Comparison of ENCODE assay signal across 12 cellular contexts in the genomic region with DNA sequence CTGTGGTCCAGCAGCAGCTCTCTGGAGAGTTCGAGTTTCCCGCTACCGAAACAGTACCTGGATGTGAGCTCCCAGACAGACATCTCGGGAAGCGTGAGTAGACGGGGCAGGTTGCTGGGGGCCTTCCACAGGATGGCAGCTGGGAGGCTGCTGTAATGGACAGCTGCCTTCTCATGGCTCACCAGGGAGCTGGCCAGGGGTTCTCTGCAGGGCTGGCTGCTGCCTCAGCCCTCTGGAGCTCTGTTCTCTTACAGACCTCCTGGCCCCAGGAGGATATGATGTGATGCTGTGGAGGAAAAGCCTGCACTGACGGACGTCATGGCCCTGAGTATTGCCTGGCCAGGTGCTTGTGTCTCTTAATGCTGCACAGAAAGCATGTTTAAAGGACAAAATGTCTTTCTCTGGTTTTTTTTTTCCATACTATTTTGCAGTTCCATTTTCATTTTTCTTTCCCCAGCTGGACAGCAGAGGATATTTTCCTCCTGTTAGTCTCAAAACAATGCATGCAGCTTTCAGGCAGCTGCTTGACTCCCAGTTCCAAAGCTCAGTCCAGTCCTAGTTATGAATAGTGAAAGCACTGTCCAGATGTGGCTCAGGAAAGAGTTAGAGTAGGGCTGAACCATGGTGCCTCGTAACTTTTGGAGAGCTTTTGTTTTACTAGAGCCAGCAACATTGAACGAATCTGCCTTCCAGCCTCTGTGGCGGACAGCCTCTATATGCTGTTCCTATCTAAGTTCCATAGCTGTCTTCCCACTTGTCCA.
A peak's percentile ranks its signal among the peaks of the same experiment; 100 is the strongest.
DNase-seq lines count a peak whose midpoint lies in the region; ATAC-seq and TF ChIP-seq lines count a peak whose summit lies in the region.
"Had no signal": no experiment of that assay in that cellular context is flagged by ENCODE, and none has a peak within 500 bp of the region (broad histone marks: within the 10 kb centered on the region; RNA-seq: fewer than 3 reads in every experiment).

No MANE protein-coding gene starts in this region.

- no peaks in the 10 kb centered on the region for H3K9me3 Mint-ChIP-seq in brain
- no peaks in the 10 kb centered on the region for H3K9me3 Mint-ChIP-seq in activated T-helper 1 cell treated with anti-CD3 and anti-CD28 coated beads, Interleukin-12 subunit alpha, Interleukin-12 subunit beta, Interleukin-2, Interleukin-4 antibody, amounts not matched to agents 30 ng/mL and 10 ng/mL and 1 ng/mL, durations not matched to agents 14 hours and 24 hours and 36 hours
- H3K9me3 Mint-ChIP-seq in naive thymus-derived CD8-positive, alpha-beta T cell, result no peaks in the 10 kb centered on the region
- H3K9me3 Mint-ChIP-seq: activated T-helper 2 cell treated with anti-CD3 and anti-CD28 coated beads, Interferon-gamma antibody, Interleukin-2, Interleukin-4, amounts not matched to agents 10 μg/mL and 5 μg/mL and 100 μg/mL, durations not matched to agents 14 hours and 24 hours and 36 hours; HFFc6 had no signal

- TF ChIP-seq CTCF in brain (conservative IDR thresholded peaks at IDR 0.05), result no peak

- POLR2A ChIA-PET in naive thymus-derived CD8-positive, alpha-beta T cell (lab: Charles Lee), result no interaction called here

- no peaks in the 10 kb centered on the region for H3K27me3 Mint-ChIP-seq in brain
- peaks cover 29% of the 10 kb centered on the region for H3K27me3 Mint-ChIP-seq in activated T-helper 1 cell treated with anti-CD3 and anti-CD28 coated beads, Interleukin-12 subunit alpha, Interleukin-12 subunit beta, Interleukin-2, Interleukin-4 antibody, amounts not matched to agents 30 ng/mL and 10 ng/mL and 1 ng/mL, durations not matched to agents 14 hours and 24 hours and 36 hours (ENCODE audit: insufficient read depth)
- H3K27me3 Mint-ChIP-seq in naive thymus-derived CD8-positive, alpha-beta T cell, result peaks cover 0 to 18% (median 3%) of the 10 kb centered on the region in 5 donors

- ATAC-seq in Right ventricle myocardium inferior (peak; percentile 55), left ventricle myocardium superior (peak; percentile 65)
- ATAC-seq in naive thymus-derived CD8-positive, alpha-beta T cell, result no peak

- peaks cover 27% of the 10 kb centered on the region for H3K4me1 Mint-ChIP-seq in brain
- H3K4me1 Mint-ChIP-seq in activated T-helper 1 cell treated with anti-CD3 and anti-CD28 coated beads, Interleukin-12 subunit alpha, Interleukin-12 subunit beta, Interleukin-2, Interleukin-4 antibody, amounts not matched to agents 30 ng/mL and 10 ng/mL and 1 ng/mL, durations not matched to agents 14 hours and 24 hours and 36 hours (ENCODE audit: low read depth), result peaks cover 22% of the 10 kb centered on the region
- peaks cover 2 to 20% (median 12%) of the 10 kb centered on the region in 4 donors for H3K4me1 Mint-ChIP-seq in naive thymus-derived CD8-positive, alpha-beta T cell

- peak overlapping the region; percentile 44 for H3K27ac ChIP-seq in temporal lobe (ENCODE audit: low read depth, low read length)
- H3K27ac ChIP-seq: transverse colon had no signal

- peaks cover 13% of the 10 kb centered on the region for H3K36me3 Mint-ChIP-seq in brain
- no peaks in the 10 kb centered on the region for H3K36me3 Mint-ChIP-seq in activated T-helper 1 cell treated with anti-CD3 and anti-CD28 coated beads, Interleukin-12 subunit alpha, Interleukin-12 subunit beta, Interleukin-2, Interleukin-4 antibody, amounts not matched to agents 30 ng/mL and 10 ng/mL and 1 ng/mL, durations not matched to agents 14 hours and 24 hours and 36 hours (ENCODE audit: low read depth)
- no peaks in the 10 kb centered on the region for H3K36me3 Mint-ChIP-seq in naive thymus-derived CD8-positive, alpha-beta T cell

- peak overlapping the region in 1 of 5 experiments; percentile 24 for H3K4me3 Mint-ChIP-seq in brain
- H3K4me3 Mint-ChIP-seq in activated T-helper 1 cell treated with anti-CD3 and anti-CD28 coated beads, Interleukin-12 subunit alpha, Interleukin-12 subunit beta, Interleukin-2, Interleukin-4 antibody, amounts not matched to agents 30 ng/mL and 10 ng/mL and 1 ng/mL, durations not matched to agents 14 hours and 24 hours and 36 hours, result no peak overlapping the region
- no peak overlapping the region for H3K4me3 Mint-ChIP-seq in naive thymus-derived CD8-positive, alpha-beta T cell

- intact Hi-C loops in Right ventricle myocardium inferior (cut with DNase I), result loop anchor here (10.0 kb wide), 1 partner anchor 114 kb away; the partner anchor contains the start of gene WWC1
- intact Hi-C loops in cardiac septum (cut with DNase I), result no loop called here
- intact Hi-C loops in left ventricle myocardium superior (cut with micrococcal nuclease), result no loop called here
- intact Hi-C loops in activated T-helper 1 cell treated with anti-CD3 and anti-CD28 coated beads, Interleukin-12 subunit alpha, Interleukin-12 subunit beta, Interleukin-2, Interleukin-4 antibody, amounts not matched to agents 30 ng/mL and 10 ng/mL and 1 ng/mL, durations not matched to agents 14 hours and 24 hours and 36 hours (cut with micrococcal nuclease), result no loop called here

- DNase-seq in Right ventricle myocardium inferior (ENCODE audit: missing footprints), result no peak
- DNase-seq in cardiac septum (ENCODE audit: low spot score), result no peak
- no peak for DNase-seq in left ventricle myocardium superior
- DNase-seq in activated T-helper 1 cell treated with anti-CD3 and anti-CD28 coated beads, Interleukin-12 subunit alpha, Interleukin-12 subunit beta, Interleukin-2, Interleukin-4 antibody, amounts not matched to agents 30 ng/mL and 10 ng/mL and 1 ng/mL, durations not matched to agents 14 hours and 24 hours and 36 hours (ENCODE audit: low spot score), result no peak
- DNase-seq in NCI-H1694 treated with DMSO at 0.1 percent for 48 hours (lab: John Stamatoyannopoulos, UW), result no peak
- DNase-seq in naive thymus-derived CD8-positive, alpha-beta T cell, result no peak
- DNase-seq: HFFc6, NCI-H345, transverse colon had no signal

- peak overlapping the region in 3 of 5 experiments; percentile 21 to 85 (median 72) for H3K27ac Mint-ChIP-seq in brain
- no peak overlapping the region for H3K27ac Mint-ChIP-seq in activated T-helper 1 cell treated with anti-CD3 and anti-CD28 coated beads, Interleukin-12 subunit alpha, Interleukin-12 subunit beta, Interleukin-2, Interleukin-4 antibody, amounts not matched to agents 30 ng/mL and 10 ng/mL and 1 ng/mL, durations not matched to agents 14 hours and 24 hours and 36 hours
- H3K27ac Mint-ChIP-seq in naive thymus-derived CD8-positive, alpha-beta T cell, result no peak overlapping the region
- H3K27ac Mint-ChIP-seq: activated T-helper 2 cell treated with anti-CD3 and anti-CD28 coated beads, Interferon-gamma antibody, Interleukin-2, Interleukin-4, amounts not matched to agents 10 μg/mL and 5 μg/mL and 100 μg/mL, durations not matched to agents 14 hours and 24 hours and 36 hours had no signal

Comparison
In these comparisons a context has a peak if more than half of its experiments do, and no peak if none do; other contexts are left out.
1. ATAC-seq: peak in Right ventricle myocardium inferior (single experiment) and left ventricle myocardium superior (single experiment); none in naive thymus-derived CD8-positive, alpha-beta T cell (0 of 2).
2. H3K27ac Mint-ChIP-seq: peak in brain (3 of 5); none in activated T-helper 1 cell treated with anti-CD3 and anti-CD28 coated beads, Interleukin-12 subunit alpha, Interleukin-12 subunit beta, Interleukin-2, Interleukin-4 antibody, amounts not matched to agents 30 ng/mL and 10 ng/mL and 1 ng/mL, durations not matched to agents 14 hours and 24 hours and 36 hours (single experiment) and naive thymus-derived CD8-positive, alpha-beta T cell (0 of 10).